Comparison of ENCODE assay signal across 9 cellular contexts in the genomic region with DNA sequence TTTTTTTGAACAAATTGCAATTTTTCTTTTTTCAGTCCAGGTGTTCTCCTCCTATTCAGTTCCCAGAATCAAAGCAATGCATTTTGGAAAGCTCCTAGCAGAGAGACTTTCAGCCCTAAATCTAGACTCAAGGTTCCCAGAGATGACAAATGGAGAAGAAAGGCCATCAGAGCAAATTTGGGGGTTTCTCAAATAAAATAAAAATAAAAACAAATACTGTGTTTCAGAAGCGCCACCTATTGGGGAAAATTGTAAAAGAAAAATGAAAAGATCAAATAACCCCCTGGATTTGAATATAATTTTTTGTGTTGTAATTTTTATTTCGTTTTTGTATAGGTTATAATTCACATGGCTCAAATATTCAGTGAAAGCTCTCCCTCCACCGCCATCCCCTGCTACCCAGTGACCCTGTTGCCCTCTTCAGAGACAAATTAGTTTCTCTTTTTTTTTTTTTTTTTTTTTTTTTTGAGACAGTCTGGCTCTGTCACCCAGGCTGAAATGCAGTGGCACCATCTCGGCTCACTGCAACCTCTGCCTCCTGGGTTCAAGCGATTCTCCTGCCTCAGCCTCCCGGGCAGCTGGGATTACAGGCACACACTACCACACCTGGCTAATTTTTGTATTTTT. TPM values are rescaled to one million over a fixed set of nuclear protein-coding genes. Genes with fewer than 3 reads are reported as not detected.
DNase-seq lines count a peak whose midpoint lies in the region; ATAC-seq, FAIRE-seq and TF ChIP-seq lines count a peak whose summit lies in the region.
"Had no signal": no experiment of that assay in that cellular context is flagged by ENCODE, and none has a peak within 500 bp of the region (broad histone marks: within the 10 kb centered on the region; RNA-seq: fewer than 3 reads in every experiment).

No MANE protein-coding gene starts in this region.

- POLR2A ChIA-PET in IMR-90 (lab: Charles Lee; ENCODE audit: unreplicated experiment) = no interaction called here
- POLR2A ChIA-PET in HepG2 (lab: Yijun Ruan, JAX) = no interaction called here

- H4K20me1 ChIP-seq in IMR-90 (ENCODE audit: insufficient read depth, low read length) (no peaks in the 10 kb centered on the region), HepG2 (ENCODE audit: insufficient read depth, low read length) (no peaks in the 10 kb centered on the region)

- peaks cover 11% of the 10 kb centered on the region for H3K27me3 ChIP-seq in IMR-90 (ENCODE audit: control insufficient read depth, insufficient read depth, low read length)
- H3K27me3 ChIP-seq in HepG2 (ENCODE audit: control insufficient read depth in 1 of 2, insufficient read depth in 2 of 2, low read length in 2 of 2) = peaks cover 1 to 22% of the 10 kb centered on the region in 2 experiments; a peak in 3 of 5 replicates

- H3K9me3 Mint-ChIP-seq in activated naive CD8-positive, alpha-beta T cell treated with anti-CD3 and anti-CD28 coated beads for 36 hours = no peaks in the 10 kb centered on the region

- TF ChIP-seq EP300 in HepG2 (IDR thresholded peaks at IDR 0.05; ENCODE audit: low read depth in 2 of 2, low read length in 2 of 2) (no peak), HepG2 (CRISPR knock-in tag; IDR thresholded peaks at IDR 0.05; ENCODE audit: borderline replicate concordance) (no peak)

- H3K27ac Mint-ChIP-seq in activated naive CD8-positive, alpha-beta T cell treated with anti-CD3 and anti-CD28 coated beads for 36 hours = peak overlapping the region; percentile 81

- no peak overlapping the region for H3K27ac ChIP-seq in IMR-90 (ENCODE audit: insufficient read depth, low read length)
- H3K27ac ChIP-seq in HepG2 (ENCODE audit: extremely low read length, insufficient read depth, low read length) = no peak overlapping the region

- H4K91ac ChIP-seq in IMR-90 (ENCODE audit: insufficient read depth, low read depth, low read length) = no peak overlapping the region

- H2BK120ac ChIP-seq in IMR-90 (ENCODE audit: low read depth, low read length) = no peak overlapping the region

- H3K9me3 ChIP-seq in IMR-90 (ENCODE audit: control insufficient read depth, insufficient read depth, low read length) (no peaks in the 10 kb centered on the region), HepG2 (ENCODE audit: low read length) (no peaks in the 10 kb centered on the region)

- peaks cover 24% of the 10 kb centered on the region for H3K4me1 Mint-ChIP-seq in activated naive CD8-positive, alpha-beta T cell treated with anti-CD3 and anti-CD28 coated beads for 36 hours

- WGBS in IMR-90 (ENCODE audit: extremely low coverage in 2 of 2, insufficient read length in 1 of 2), 2 experiments = no CpG with 5 or more reads among the region's 6 CpGs
- WGBS in HepG2 (ENCODE audit: low lambda C conversion rate) = under 1% methylated on average over 6 of the region's 6 CpGs

- no peak overlapping the region for H2BK15ac ChIP-seq in IMR-90 (ENCODE audit: low read depth, low read length)

- no peak overlapping the region for H4K8ac ChIP-seq in IMR-90 (ENCODE audit: low read depth in 2 of 2, low read length in 2 of 2)

- no peak overlapping the region for H3K18ac ChIP-seq in IMR-90 (ENCODE audit: low read depth, low read length)

- H3K23ac ChIP-seq in IMR-90 (ENCODE audit: low read depth, low read length) = no peak overlapping the region

- H3K79me2 ChIP-seq in HepG2 (ENCODE audit: insufficient read depth, low read length) = no peaks in the 10 kb centered on the region

- ATAC-seq in IMR-90 (ENCODE audit: low read depth) (no peak), HepG2 (no peak), HG02973 (IDR thresholded peaks at IDR 0.05; ENCODE audit: unreplicated experiment) (no peak), HG02970 (IDR thresholded peaks at IDR 0.05; ENCODE audit: low FRiP score, unreplicated experiment) (no peak), HG03439 (IDR thresholded peaks at IDR 0.05; ENCODE audit: unreplicated experiment) (no peak)

- no peak overlapping the region for H3K4me2 ChIP-seq in IMR-90 (ENCODE audit: low read depth, low read length)
- H3K4me2 ChIP-seq in HepG2 (ENCODE audit: low read depth, low read length) = no peak overlapping the region

- peaks cover 26% of the 10 kb centered on the region for H3K36me3 Mint-ChIP-seq in activated naive CD8-positive, alpha-beta T cell treated with anti-CD3 and anti-CD28 coated beads for 36 hours

- H3K9me1 ChIP-seq in IMR-90 (ENCODE audit: insufficient read depth, low read length) = no peaks in the 10 kb centered on the region

- DNase-seq in Caki2 (ENCODE audit: low read depth) = peak; percentile 10
- peak; percentile 5 for DNase-seq in IMR-90
- DNase-seq in activated naive CD8-positive, alpha-beta T cell treated with anti-CD3 and anti-CD28 coated beads for 36 hours = no peak
- no peak for DNase-seq in HepG2 (ENCODE audit: low spot score)
- DNase-seq in NCI-H1930 (lab: John Stamatoyannopoulos, UW) = no peak

- no peak overlapping the region for H4K5ac ChIP-seq in IMR-90 (ENCODE audit: low read depth, low read length)

- H2BK20ac ChIP-seq in IMR-90 (ENCODE audit: low read depth, low read length) = no peak overlapping the region

- TF ChIP-seq RAD21 in IMR-90 (IDR thresholded peaks at IDR 0.05; ENCODE audit: low read length) (peak; percentile 45), HepG2 (CRISPR knock-in tag; IDR thresholded peaks at IDR 0.05) (no peak)

- no peaks in the 10 kb centered on the region for H3K27me3 Mint-ChIP-seq in activated naive CD8-positive, alpha-beta T cell treated with anti-CD3 and anti-CD28 coated beads for 36 hours

- in situ Hi-C loops in Caki2 (cut with HindIII; ENCODE audit: low pct_unique_long_range_greater_than_20kb, low sequenced_read_pairs) = no loop called here
- in situ Hi-C loops in IMR-90 (cut with MboI; ENCODE audit: low sequenced_read_pairs) = loop anchor here (10.0 to 25.0 kb wide), 2 partner anchors 208 to 991 kb away; no protein-coding TSS in a partner anchor
- in situ Hi-C loops in HepG2 (cut with HindIII; ENCODE audit: extremely low pct_ligation_motif_present, low pct_unique_long_range_greater_than_20kb) = loop anchor here (5.0 to 10.0 kb wide), 3 partner anchors 41 to 206 kb away; no protein-coding TSS in a partner anchor

- CTCF ChIA-PET in IMR-90 (lab: Yijun Ruan, JAX) = interaction anchor here (0.6 to 2.0 kb wide), 3 partner anchors 52 to 207 kb away, joined by 3 to 11 read pairs (median 3); no protein-coding TSS in a partner anchor
- CTCF ChIA-PET in HepG2 (lab: Yijun Ruan, JAX; ENCODE audit: low intra/inter-chr PET ratio, low total read pairs) = interaction anchor here (1.1 to 2.3 kb wide), 5 partner anchors 57 to 208 kb away, joined by 3 to 16 read pairs (median 7); no protein-coding TSS in a partner anchor

- H3K4me3 Mint-ChIP-seq in activated naive CD8-positive, alpha-beta T cell treated with anti-CD3 and anti-CD28 coated beads for 36 hours = no peak overlapping the region

- H2AK5ac ChIP-seq in IMR-90 (ENCODE audit: low read depth, low read length) = no peak overlapping the region

- no peak overlapping the region for H3K4ac ChIP-seq in IMR-90 (ENCODE audit: low read depth, low read length)

- FAIRE-seq in HepG2 (lab: Jason Lieb, UNC) = no peak

- no TSS peak for BruUV-seq in IMR-90 (replicated peaks; lab: Mats Ljungman, UMichigan)
- no TSS peak for BruUV-seq in HepG2 (replicated peaks; lab: Mats Ljungman, UMichigan)

- H3K4me3 ChIP-seq in IMR-90 (ENCODE audit: insufficient read depth, low read depth, low read length) (no peak overlapping the region), HepG2 (replicated peaks in 1 of 3; ENCODE audit: insufficient read depth in 1 of 3, low read depth in 2 of 3, low read length in 3 of 3) (no peak overlapping the region)

- H3K4me1 ChIP-seq in IMR-90 (ENCODE audit: control insufficient read depth, insufficient read depth, low read length) (no peaks in the 10 kb centered on the region), HepG2 (ENCODE audit: insufficient read depth, low read length) (no peaks in the 10 kb centered on the region)

- H3K14ac ChIP-seq in IMR-90 (replicated peaks; ENCODE audit: low read depth, low read length) = no peak overlapping the region

- no peak overlapping the region for H2AK9ac ChIP-seq in IMR-90 (replicated peaks; ENCODE audit: low read depth, low read length, poor library complexity)

- H2BK5ac ChIP-seq in IMR-90 (ENCODE audit: low read depth, low read length, poor library complexity, severe bottlenecking) = no peak overlapping the region

- dilution Hi-C loops in IMR-90 (cut with HindIII; ENCODE audit: low sequenced_read_pairs, unreplicated experiment) = no loop called here

- H3K36me3 ChIP-seq in IMR-90 (ENCODE audit: control insufficient read depth, insufficient read depth, low read length) (no peaks in the 10 kb centered on the region), HepG2 (replicated peaks in 1 of 2; ENCODE audit: control insufficient read depth in 1 of 2, insufficient read depth in 2 of 2, low read length in 2 of 2) (no peaks in the 10 kb centered on the region)

- H3K9ac ChIP-seq in IMR-90 (ENCODE audit: low read depth, low read length) = no peak overlapping the region
- H3K9ac ChIP-seq in HepG2 (ENCODE audit: insufficient read depth, low read depth, low read length) = no peak overlapping the region

- H2AFZ ChIP-seq in IMR-90 (replicated peaks; ENCODE audit: low read length, poor library complexity) = no peak overlapping the region
- H2AFZ ChIP-seq in HepG2 (ENCODE audit: low read length) = no peak overlapping the region

- TF ChIP-seq POLR2A in IMR-90 (IDR thresholded peaks at IDR 0.05; ENCODE audit: low read depth, low read length) (no peak), HepG2 (IDR thresholded peaks at IDR 0.05; ENCODE audit: insufficient read depth in 1 of 2, low read depth in 2 of 2, low read length in 2 of 2) (no peak)

- intact Hi-C loops in IMR-90 (cut with micrococcal nuclease) = loop anchor here (1.0 kb wide), 2 partner anchors 155 to 208 kb away; no protein-coding TSS in a partner anchor
- intact Hi-C loops in HepG2 (cut with micrococcal nuclease; ENCODE audit: unreplicated experiment) = loop anchor here (1.0 kb wide), 1 partner anchor 58 kb away; no protein-coding TSS in a partner anchor

- H3K56ac ChIP-seq in IMR-90 (ENCODE audit: extremely low read depth, insufficient read depth, low read length) = no peak overlapping the region

- TF ChIP-seq CTCF in IMR-90 (conservative IDR thresholded peaks at IDR 0.05; ENCODE audit: low read depth, low read length) (peak; percentile 63), HepG2 (CRISPR knock-in tag; IDR thresholded peaks at IDR 0.05) (peak; percentile 19)

- no peaks in the 10 kb centered on the region for H3K79me1 ChIP-seq in IMR-90 (ENCODE audit: low read depth in 1 of 2, low read length in 2 of 2)

RNA-seq across cellular contexts. Expression of gene UBE4A, which starts 6.2 kb away (rescaled TPM):
- 13.3 and 16.0 TPM in 2 replicates for total RNA-seq in Caki2 (2014; rRNA removed; shearing (Covaris generic); ENCODE audit: low replicate concordance)
- 69.7 and 71.1 TPM in 2 replicates for total RNA-seq in IMR-90 (2012; rRNA removed)
- 11.4 and 15.2 TPM in 2 replicates for polyA plus RNA-seq in IMR-90 (2012; rRNA removed)
- 3.4 and 6.2 TPM in 2 replicates for polyA plus RNA-seq in IMR-90 (2012; cell fraction: cytosol; rRNA removed)
- polyA plus RNA-seq in IMR-90 (2012; cell fraction: nucleus; rRNA removed; ENCODE audit: low replicate concordance) = 2.9 and 20.1 TPM in 2 replicates
- 10 to 100 TPM; 55.0 to 56.3 TPM for total RNA-seq in activated naive CD8-positive, alpha-beta T cell treated with anti-CD3 and anti-CD28 coated beads for 36 hours
- 24.8 and 32.7 TPM in 2 replicates for total RNA-seq in HepG2 (2016; rRNA removed; fragmentation: Illumina TruSeq; extraction: Trizol)
- 9.0 and 10.7 TPM in 2 replicates for total RNA-seq in HepG2 (2016; cell fraction: cytosol; rRNA removed; fragmentation: Illumina TruSeq; extraction: Trizol; ENCODE audit: low read depth)
- 24.4 and 32.2 TPM in 2 replicates for total RNA-seq in HepG2 (2016; cell fraction: insoluble cytoplasmic fraction; rRNA removed; fragmentation: Illumina TruSeq; extraction: Trizol)
- 8.6 and 10.2 TPM in 2 replicates for total RNA-seq in HepG2 (2016; cell fraction: membrane; rRNA removed; fragmentation: Illumina TruSeq; extraction: Trizol)
- 51.5 and 55.7 TPM in 2 replicates for total RNA-seq in HepG2 (2016; cell fraction: nucleus; rRNA removed; fragmentation: Illumina TruSeq; extraction: Trizol)
- polyA plus RNA-seq in HepG2 (2011; rRNA removed) = 14.7 and 15.1 TPM in 2 replicates
- polyA plus RNA-seq in HepG2 (2011; cell fraction: cytosol; rRNA removed) = 6.3 and 10.9 TPM in 2 replicates
- polyA plus RNA-seq in HepG2 (2011; cell fraction: nucleus; rRNA removed) = 22.7 and 27.7 TPM in 2 replicates
- 14.2 and 17.5 TPM in 2 replicates for polyA plus RNA-seq in HepG2 (2012)
- 10.2 and 10.9 TPM in 2 replicates for polyA plus RNA-seq in HepG2 (2016; cell fraction: cytosol; fragmentation: Illumina TruSeq; extraction: Trizol; ENCODE audit: low read depth)
- 14.3 and 15.0 TPM in 2 replicates for polyA plus RNA-seq in HepG2 (2016; cell fraction: insoluble cytoplasmic fraction; fragmentation: Illumina TruSeq; extraction: Trizol; ENCODE audit: low read depth)
- 2.3 and 3.4 TPM in 2 replicates for polyA plus RNA-seq in HepG2 (2016; cell fraction: membrane; fragmentation: Illumina TruSeq; extraction: Trizol; ENCODE audit: low read depth)
- polyA plus RNA-seq in HepG2 (2016; cell fraction: nucleus; fragmentation: Illumina TruSeq; extraction: Trizol; ENCODE audit: insufficient read depth, low read depth) = 56.7 and 57.0 TPM in 2 replicates
- 20.3 and 25.5 TPM in 2 replicates for polyA minus RNA-seq in HepG2 (2011; rRNA and poly(A)+ RNA removed; ENCODE audit: low replicate concordance)
- polyA minus RNA-seq in HepG2 (2011; cell fraction: cytosol; rRNA and poly(A)+ RNA removed) = 21.0 and 25.3 TPM in 2 replicates
- 25.1 and 32.6 TPM in 2 replicates for polyA minus RNA-seq in HepG2 (2011; cell fraction: nucleus; rRNA and poly(A)+ RNA removed)

RNA-seq across cellular contexts. Expression of gene CD3G, which starts 9.1 kb away (rescaled TPM):
- total RNA-seq in Caki2 (2014; rRNA removed; shearing (Covaris generic); ENCODE audit: low replicate concordance) = not detected in 2 replicates
- total RNA-seq in IMR-90 (2012; rRNA removed) (not detected in 2 replicates), HepG2 (2016; rRNA removed; fragmentation: Illumina TruSeq; extraction: Trizol) (not detected in 2 replicates)
- polyA plus RNA-seq in IMR-90 (2012; rRNA removed) (not detected in 2 replicates), HepG2 (2011; rRNA removed) (not detected in 2 replicates)
- not detected in 2 replicates for polyA plus RNA-seq in IMR-90 (2012; cell fraction: cytosol; rRNA removed)
- not detected in 2 replicates for polyA plus RNA-seq in IMR-90 (2012; cell fraction: nucleus; rRNA removed; ENCODE audit: low replicate concordance)
- 100 to 1,000 TPM; 133 to 142 TPM for total RNA-seq in activated naive CD8-positive, alpha-beta T cell treated with anti-CD3 and anti-CD28 coated beads for 36 hours
- not detected in 2 replicates for total RNA-seq in HepG2 (2016; cell fraction: cytosol; rRNA removed; fragmentation: Illumina TruSeq; extraction: Trizol; ENCODE audit: low read depth)
- total RNA-seq in HepG2 (2016; cell fraction: insoluble cytoplasmic fraction; rRNA removed; fragmentation: Illumina TruSeq; extraction: Trizol) = not detected in 2 replicates
- not detected in 2 replicates for total RNA-seq in HepG2 (2016; cell fraction: membrane; rRNA removed; fragmentation: Illumina TruSeq; extraction: Trizol)
- not detected in 2 replicates for total RNA-seq in HepG2 (2016; cell fraction: nucleus; rRNA removed; fragmentation: Illumina TruSeq; extraction: Trizol)
- polyA plus RNA-seq in HepG2 (2011; cell fraction: cytosol; rRNA removed) = 0.03 TPM in 2 replicates
- polyA plus RNA-seq in HepG2 (2011; cell fraction: nucleus; rRNA removed) = not detected in 2 replicates
- polyA plus RNA-seq in HepG2 (2012) = not detected in 2 replicates
- not detected in 2 replicates for polyA plus RNA-seq in HepG2 (2016; cell fraction: cytosol; fragmentation: Illumina TruSeq; extraction: Trizol; ENCODE audit: low read depth)
- not detected in 2 replicates for polyA plus RNA-seq in HepG2 (2016; cell fraction: insoluble cytoplasmic fraction; fragmentation: Illumina TruSeq; extraction: Trizol; ENCODE audit: low read depth)
- polyA plus RNA-seq in HepG2 (2016; cell fraction: membrane; fragmentation: Illumina TruSeq; extraction: Trizol; ENCODE audit: low read depth) = not detected in 2 replicates
- polyA plus RNA-seq in HepG2 (2016; cell fraction: nucleus; fragmentation: Illumina TruSeq; extraction: Trizol; ENCODE audit: insufficient read depth, low read depth) = not detected in 2 replicates
- polyA minus RNA-seq in HepG2 (2011; rRNA and poly(A)+ RNA removed; ENCODE audit: low replicate concordance) = not detected in 2 replicates
- polyA minus RNA-seq in HepG2 (2011; cell fraction: cytosol; rRNA and poly(A)+ RNA removed) = not detected in 2 replicates
- not detected in 2 replicates for polyA minus RNA-seq in HepG2 (2011; cell fraction: nucleus; rRNA and poly(A)+ RNA removed)
- total RNA-seq: pulmonary artery endothelial cell had no signal

RNA-seq across cellular contexts. Expression of gene CD3D, which starts 10.7 kb away (rescaled TPM):
- not detected in 2 replicates for total RNA-seq in Caki2 (2014; rRNA removed; shearing (Covaris generic); ENCODE audit: low replicate concordance)
- total RNA-seq in IMR-90 (2012; rRNA removed) = not detected in 2 replicates
- not detected in 2 replicates for polyA plus RNA-seq in IMR-90 (2012; rRNA removed)
- not detected in 2 replicates for polyA plus RNA-seq in IMR-90 (2012; cell fraction: cytosol; rRNA removed)
- polyA plus RNA-seq in IMR-90 (2012; cell fraction: nucleus; rRNA removed; ENCODE audit: low replicate concordance) = not detected in 2 replicates
- 100 to 1,000 TPM; 341 to 350 TPM for total RNA-seq in activated naive CD8-positive, alpha-beta T cell treated with anti-CD3 and anti-CD28 coated beads for 36 hours
- 0.25 and 0.66 TPM in 2 replicates for total RNA-seq in HepG2 (2016; rRNA removed; fragmentation: Illumina TruSeq; extraction: Trizol)
- total RNA-seq in HepG2 (2016; cell fraction: cytosol; rRNA removed; fragmentation: Illumina TruSeq; extraction: Trizol; ENCODE audit: low read depth) = not detected in 2 replicates
- 0.30 and 0.58 TPM in 2 replicates for total RNA-seq in HepG2 (2016; cell fraction: insoluble cytoplasmic fraction; rRNA removed; fragmentation: Illumina TruSeq; extraction: Trizol)
- total RNA-seq in HepG2 (2016; cell fraction: membrane; rRNA removed; fragmentation: Illumina TruSeq; extraction: Trizol) = not detected in 2 replicates
- total RNA-seq in HepG2 (2016; cell fraction: nucleus; rRNA removed; fragmentation: Illumina TruSeq; extraction: Trizol) = 0.81 TPM in 1 of 2 replicates, not detected in the other
- 6.6 and 7.2 TPM in 2 replicates for polyA plus RNA-seq in HepG2 (2011; rRNA removed)
- polyA plus RNA-seq in HepG2 (2011; cell fraction: cytosol; rRNA removed) = 5.8 and 6.4 TPM in 2 replicates
- 1.00 and 1.8 TPM in 2 replicates for polyA plus RNA-seq in HepG2 (2011; cell fraction: nucleus; rRNA removed)
- 1.5 and 2.9 TPM in 2 replicates for polyA plus RNA-seq in HepG2 (2012)
- 0.12 TPM in 1 of 2 replicates, not detected in the other for polyA plus RNA-seq in HepG2 (2016; cell fraction: cytosol; fragmentation: Illumina TruSeq; extraction: Trizol; ENCODE audit: low read depth)
- polyA plus RNA-seq in HepG2 (2016; cell fraction: insoluble cytoplasmic fraction; fragmentation: Illumina TruSeq; extraction: Trizol; ENCODE audit: low read depth) = 0.40 and 0.81 TPM in 2 replicates
- polyA plus RNA-seq in HepG2 (2016; cell fraction: membrane; fragmentation: Illumina TruSeq; extraction: Trizol; ENCODE audit: low read depth) = not detected in 2 replicates
- 1.3 TPM in 1 of 2 replicates, not detected in the other for polyA plus RNA-seq in HepG2 (2016; cell fraction: nucleus; fragmentation: Illumina TruSeq; extraction: Trizol; ENCODE audit: insufficient read depth, low read depth)
- polyA minus RNA-seq in HepG2 (2011; rRNA and poly(A)+ RNA removed; ENCODE audit: low replicate concordance) = 0.23 and 2.9 TPM in 2 replicates
- 1.3 and 4.3 TPM in 2 replicates for polyA minus RNA-seq in HepG2 (2011; cell fraction: cytosol; rRNA and poly(A)+ RNA removed)
- polyA minus RNA-seq in HepG2 (2011; cell fraction: nucleus; rRNA and poly(A)+ RNA removed) = not detected in 2 replicates
- total RNA-seq: pulmonary artery endothelial cell had no signal

RNA-seq across cellular contexts. Expression of gene ATP5MG, which starts 48.2 kb away (rescaled TPM):
- total RNA-seq in Caki2 (2014; rRNA removed; shearing (Covaris generic); ENCODE audit: low replicate concordance) = 126 and 158 TPM in 2 replicates
- 71.1 and 219 TPM in 2 replicates for total RNA-seq in IMR-90 (2012; rRNA removed)
- 144 and 149 TPM in 2 replicates for polyA plus RNA-seq in IMR-90 (2012; rRNA removed)
- 87.3 and 230 TPM in 2 replicates for polyA plus RNA-seq in IMR-90 (2012; cell fraction: cytosol; rRNA removed)
- polyA plus RNA-seq in IMR-90 (2012; cell fraction: nucleus; rRNA removed; ENCODE audit: low replicate concordance) = 19.7 and 67.4 TPM in 2 replicates
- 100 to 1,000 TPM; 246 to 264 TPM for total RNA-seq in activated naive CD8-positive, alpha-beta T cell treated with anti-CD3 and anti-CD28 coated beads for 36 hours
- 320 and 408 TPM in 2 replicates for total RNA-seq in HepG2 (2016; rRNA removed; fragmentation: Illumina TruSeq; extraction: Trizol)
- total RNA-seq in HepG2 (2016; cell fraction: cytosol; rRNA removed; fragmentation: Illumina TruSeq; extraction: Trizol; ENCODE audit: low read depth) = 159 and 171 TPM in 2 replicates
- 349 and 437 TPM in 2 replicates for total RNA-seq in HepG2 (2016; cell fraction: insoluble cytoplasmic fraction; rRNA removed; fragmentation: Illumina TruSeq; extraction: Trizol)
- 200 and 226 TPM in 2 replicates for total RNA-seq in HepG2 (2016; cell fraction: membrane; rRNA removed; fragmentation: Illumina TruSeq; extraction: Trizol)
- total RNA-seq in HepG2 (2016; cell fraction: nucleus; rRNA removed; fragmentation: Illumina TruSeq; extraction: Trizol) = 118 TPM in 2 replicates
- 209 and 260 TPM in 2 replicates for polyA plus RNA-seq in HepG2 (2011; rRNA removed)
- polyA plus RNA-seq in HepG2 (2011; cell fraction: cytosol; rRNA removed) = 224 and 232 TPM in 2 replicates
- polyA plus RNA-seq in HepG2 (2011; cell fraction: nucleus; rRNA removed) = 34.3 and 48.4 TPM in 2 replicates
- 196 and 279 TPM in 2 replicates for polyA plus RNA-seq in HepG2 (2012)
- polyA plus RNA-seq in HepG2 (2016; cell fraction: cytosol; fragmentation: Illumina TruSeq; extraction: Trizol; ENCODE audit: low read depth) = 199 and 242 TPM in 2 replicates
- polyA plus RNA-seq in HepG2 (2016; cell fraction: insoluble cytoplasmic fraction; fragmentation: Illumina TruSeq; extraction: Trizol; ENCODE audit: low read depth) = 446 and 519 TPM in 2 replicates
- polyA plus RNA-seq in HepG2 (2016; cell fraction: membrane; fragmentation: Illumina TruSeq; extraction: Trizol; ENCODE audit: low read depth) = 199 and 264 TPM in 2 replicates
- 242 and 264 TPM in 2 replicates for polyA plus RNA-seq in HepG2 (2016; cell fraction: nucleus; fragmentation: Illumina TruSeq; extraction: Trizol; ENCODE audit: insufficient read depth, low read depth)
- 36.3 and 59.5 TPM in 2 replicates for polyA minus RNA-seq in HepG2 (2011; rRNA and poly(A)+ RNA removed; ENCODE audit: low replicate concordance)
- 41.8 and 56.3 TPM in 2 replicates for polyA minus RNA-seq in HepG2 (2011; cell fraction: cytosol; rRNA and poly(A)+ RNA removed)
- 17.0 and 20.9 TPM in 2 replicates for polyA minus RNA-seq in HepG2 (2011; cell fraction: nucleus; rRNA and poly(A)+ RNA removed)

RNA-seq across cellular contexts. Expression of gene CD3E, which starts 48.7 kb away (rescaled TPM):
- not detected in 2 replicates for total RNA-seq in Caki2 (2014; rRNA removed; shearing (Covaris generic); ENCODE audit: low replicate concordance)
- total RNA-seq in IMR-90 (2012; rRNA removed) (not detected in 2 replicates), HepG2 (2016; rRNA removed; fragmentation: Illumina TruSeq; extraction: Trizol) (not detected in 2 replicates)
- polyA plus RNA-seq in IMR-90 (2012; rRNA removed) (not detected in 2 replicates), HepG2 (2011; rRNA removed) (not detected in 2 replicates)
- not detected in 2 replicates for polyA plus RNA-seq in IMR-90 (2012; cell fraction: cytosol; rRNA removed)
- polyA plus RNA-seq in IMR-90 (2012; cell fraction: nucleus; rRNA removed; ENCODE audit: low replicate concordance) = not detected in 2 replicates
- total RNA-seq in activated naive CD8-positive, alpha-beta T cell treated with anti-CD3 and anti-CD28 coated beads for 36 hours = 100 to 1,000 TPM; 364 TPM
- not detected in 2 replicates for total RNA-seq in HepG2 (2016; cell fraction: cytosol; rRNA removed; fragmentation: Illumina TruSeq; extraction: Trizol; ENCODE audit: low read depth)
- total RNA-seq in HepG2 (2016; cell fraction: insoluble cytoplasmic fraction; rRNA removed; fragmentation: Illumina TruSeq; extraction: Trizol) = not detected in 2 replicates
- total RNA-seq in HepG2 (2016; cell fraction: membrane; rRNA removed; fragmentation: Illumina TruSeq; extraction: Trizol) = not detected in 2 replicates
- not detected in 2 replicates for total RNA-seq in HepG2 (2016; cell fraction: nucleus; rRNA removed; fragmentation: Illumina TruSeq; extraction: Trizol)
- polyA plus RNA-seq in HepG2 (2011; cell fraction: cytosol; rRNA removed) = not detected in 2 replicates
- not detected in 2 replicates for polyA plus RNA-seq in HepG2 (2011; cell fraction: nucleus; rRNA removed)
- not detected in 2 replicates for polyA plus RNA-seq in HepG2 (2012)
- polyA plus RNA-seq in HepG2 (2016; cell fraction: cytosol; fragmentation: Illumina TruSeq; extraction: Trizol; ENCODE audit: low read depth) = not detected in 2 replicates
- polyA plus RNA-seq in HepG2 (2016; cell fraction: insoluble cytoplasmic fraction; fragmentation: Illumina TruSeq; extraction: Trizol; ENCODE audit: low read depth) = not detected in 2 replicates
- not detected in 2 replicates for polyA plus RNA-seq in HepG2 (2016; cell fraction: membrane; fragmentation: Illumina TruSeq; extraction: Trizol; ENCODE audit: low read depth)
- not detected in 2 replicates for polyA plus RNA-seq in HepG2 (2016; cell fraction: nucleus; fragmentation: Illumina TruSeq; extraction: Trizol; ENCODE audit: insufficient read depth, low read depth)
- not detected in 2 replicates for polyA minus RNA-seq in HepG2 (2011; rRNA and poly(A)+ RNA removed; ENCODE audit: low replicate concordance)
- polyA minus RNA-seq in HepG2 (2011; cell fraction: cytosol; rRNA and poly(A)+ RNA removed) = not detected in 2 replicates
- not detected in 2 replicates for polyA minus RNA-seq in HepG2 (2011; cell fraction: nucleus; rRNA and poly(A)+ RNA removed)
- total RNA-seq: pulmonary artery endothelial cell had no signal

Comparison
In these comparisons a context has a peak if more than half of its experiments do, and no peak if none do; other contexts are left out.
1. DNase-seq: peak in Caki2 (single experiment) and IMR-90 (single experiment); none in activated naive CD8-positive, alpha-beta T cell treated with anti-CD3 and anti-CD28 coated beads for 36 hours (single experiment), HepG2 (single experiment) and NCI-H1930 (0 of 2).
2. RNA of gene CD3G, which starts 9.1 kb away (total RNA-seq): 133 to 142 TPM in activated naive CD8-positive, alpha-beta T cell treated with anti-CD3 and anti-CD28 coated beads for 36 hours; not detected in HepG2, not detected in Caki2 and not detected in IMR-90; every median in the first group is over 100 times any median in the second.
3. RNA of gene CD3D, which starts 10.7 kb away (total RNA-seq): 341 to 350 TPM in activated naive CD8-positive, alpha-beta T cell treated with anti-CD3 and anti-CD28 coated beads for 36 hours; 0.25 to 0.81 TPM in HepG2, not detected in Caki2 and not detected in IMR-90; every median in the first group is over 100 times any median in the second.